Comparison of ENCODE assay signal across 21 cellular contexts in the genomic region with DNA sequence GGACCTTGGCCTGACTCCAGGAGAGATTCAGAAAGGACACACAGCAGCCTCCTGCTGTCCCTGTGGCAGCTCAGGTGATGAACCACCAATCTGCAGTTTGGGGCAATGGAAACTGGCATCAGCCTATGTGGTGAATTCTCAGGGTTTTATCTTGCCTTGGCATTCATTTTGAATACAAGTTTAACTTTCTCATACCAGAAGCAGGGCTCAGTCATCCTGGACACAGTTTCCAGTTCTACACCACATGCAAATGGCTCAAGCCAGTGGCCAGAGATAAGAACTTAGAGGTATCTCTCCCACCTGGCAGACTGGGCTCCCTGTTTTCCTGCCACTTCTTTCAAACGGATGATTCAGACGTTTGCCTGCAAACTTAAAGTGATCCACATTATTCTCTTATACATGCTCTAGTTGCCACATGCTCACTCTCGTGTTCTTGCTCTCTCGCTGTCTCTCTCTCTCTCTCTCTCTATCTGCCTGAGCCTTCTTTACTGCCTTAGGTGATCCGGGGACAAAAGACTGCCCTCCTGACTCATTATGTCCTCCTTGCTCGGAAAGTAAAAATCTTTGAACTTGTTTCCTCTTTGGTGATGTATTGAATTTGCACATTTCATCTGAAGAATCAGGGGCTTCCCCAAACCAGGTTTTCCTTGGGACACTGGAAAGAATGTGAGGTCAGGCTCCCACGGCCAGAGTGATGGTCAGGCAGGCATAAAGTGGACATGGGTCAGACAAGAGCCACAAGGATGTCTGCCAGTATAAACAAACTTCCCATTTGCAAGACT.
DNase-seq lines count a peak whose midpoint lies in the region; ATAC-seq and TF ChIP-seq lines count a peak whose summit lies in the region.
"Had no signal": no experiment of that assay in that cellular context is flagged by ENCODE, and none has a peak within 500 bp of the region (broad histone marks: within the 10 kb centered on the region; RNA-seq: fewer than 3 reads in every experiment).

No MANE protein-coding gene starts in this region.

- H3K4me1 ChIP-seq in Peyer's patch: no peaks in the 10 kb centered on the region
- H3K4me1 ChIP-seq: A549, breast epithelium had no signal

- H3K36me3 ChIP-seq in Peyer's patch (no peaks in the 10 kb centered on the region), MG63 (no peaks in the 10 kb centered on the region)
- H3K36me3 ChIP-seq: breast epithelium, WERI-Rb-1 had no signal

- H3K4me3 ChIP-seq in choroid plexus epithelial cell (ENCODE audit: low read depth, low read length) (no peak overlapping the region), Peyer's patch (no peak overlapping the region), MG63 (no peak overlapping the region)
- H3K4me3 ChIP-seq: A549, breast epithelium, SK-N-MC had no signal

- H3K9me3 ChIP-seq in Peyer's patch: no peaks in the 10 kb centered on the region
- peaks cover 9% of the 10 kb centered on the region; the same call in 1 of the 2 replicates for H3K9me3 ChIP-seq in MG63

- H3K27me3 ChIP-seq in Peyer's patch: no peaks in the 10 kb centered on the region
- H3K27me3 ChIP-seq in MG63: no peaks in the 10 kb centered on the region
- H3K27me3 ChIP-seq: breast epithelium had no signal

- ATAC-seq in omental fat pad (ENCODE audit: low FRiP score) (no peak), GM18907 (IDR thresholded peaks at IDR 0.05; ENCODE audit: unreplicated experiment) (no peak)
- ATAC-seq: A549; activated naive CD8-positive, alpha-beta T cell treated with anti-CD3 and anti-CD28 coated beads, Interleukin-2, amount 50 U/mL, for 24 hours; Panc1 had no signal

- DNase-seq in EL: peak; percentile 31
- DNase-seq in M059J (ENCODE audit: low read depth): peak; percentile 87
- peak; percentile 69 for DNase-seq in choroid plexus epithelial cell (ENCODE audit: low read depth)
- peak; percentile 85 for DNase-seq in kidney tubule cell (ENCODE audit: low spot score)
- no peak for DNase-seq in omental fat pad (ENCODE audit: low spot score)
- DNase-seq in Peyer's patch: no peak
- no peak for DNase-seq in MG63
- DNase-seq: activated CD8-positive, alpha-beta memory T cell treated with anti-CD3 and anti-CD28 coated beads, Interleukin-2, amount 50 U/mL, for 4 hours; activated effector memory CD4-positive, alpha-beta T cell treated with anti-CD3 and anti-CD28 coated beads, Interleukin-2, amount 50 U/mL, for 16 hours; activated naive CD8-positive, alpha-beta T cell treated with anti-CD3 and anti-CD28 coated beads, Interleukin-2, amount 50 U/mL, for 24 hours; Calu3; MV-4-11; NCI-H187 treated with DMSO at 0.1 percent for 48 hours; NCI-H2227 treated with DMSO at 0.1 percent for 48 hours; retina; WERI-Rb-1 had no signal

- TF ChIP-seq CTCF in choroid plexus epithelial cell (conservative IDR thresholded peaks at IDR 0.05; ENCODE audit: low read depth, low read length) (no peak), omental fat pad (IDR thresholded peaks at IDR 0.05) (no peak), Peyer's patch (IDR thresholded peaks at IDR 0.05) (no peak)

- no peak overlapping the region for H3K27ac ChIP-seq in Peyer's patch
- H3K27ac ChIP-seq: A549, breast epithelium, SK-N-MC, WERI-Rb-1 had no signal

- TF ChIP-seq POLR2A in Peyer's patch (IDR thresholded peaks at IDR 0.05): no peak

Comparison
In these comparisons a context has a peak if more than half of its experiments do, and no peak if none do; other contexts are left out.
1. DNase-seq: peak in EL (single experiment), M059J (single experiment), choroid plexus epithelial cell (single experiment) and kidney tubule cell (single experiment); none in omental fat pad (single experiment), Peyer's patch (0 of 3) and MG63 (single experiment).